ENCODE assay signal across 14 cellular contexts in the genomic region with DNA sequence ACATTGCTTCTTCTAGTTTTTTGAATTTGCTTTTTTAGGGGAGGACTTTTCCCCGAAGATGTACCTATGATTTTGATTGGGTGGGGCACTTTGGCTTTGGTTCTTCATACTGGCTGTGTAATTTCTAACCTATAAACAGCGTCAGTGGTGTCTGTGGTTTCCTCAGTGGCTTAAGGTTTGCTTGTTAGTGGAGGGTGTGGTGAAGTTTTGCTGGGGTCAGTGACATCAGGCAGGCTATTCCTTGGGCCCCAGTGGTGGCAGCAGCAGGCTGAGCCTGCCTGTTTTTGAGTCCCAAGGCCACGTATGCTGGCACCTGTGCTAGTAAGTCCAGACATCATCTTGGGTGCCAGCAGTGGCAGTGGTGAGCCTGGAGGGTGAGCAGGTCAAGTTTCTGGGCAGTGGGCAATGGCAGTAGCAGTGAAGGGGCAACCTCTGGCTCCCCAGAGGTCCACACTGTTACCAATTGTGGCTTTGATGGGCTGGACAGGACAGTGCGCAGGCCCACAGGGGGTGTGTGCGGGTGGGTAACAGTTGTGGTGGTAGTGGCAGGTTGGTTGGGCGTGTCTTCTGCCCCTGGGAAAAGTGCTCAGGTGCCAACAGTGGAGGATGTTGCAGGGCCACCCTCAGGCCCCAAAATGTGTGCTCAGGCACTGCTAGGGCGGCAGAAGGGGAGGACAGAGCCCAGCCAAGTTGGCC. TPM values are rescaled to one million over a fixed set of nuclear protein-coding genes. Genes with fewer than 3 reads are reported as not detected.
DNase-seq lines count a peak whose midpoint lies in the region; ATAC-seq, FAIRE-seq and TF ChIP-seq lines count a peak whose summit lies in the region.
"Had no signal": no experiment of that assay in that cellular context is flagged by ENCODE, and none has a peak within 500 bp of the region (broad histone marks: within the 10 kb centered on the region; RNA-seq: fewer than 3 reads in every experiment).

No MANE protein-coding gene starts in this region.

- TF ChIP-seq CTCF in K562 (IDR thresholded peaks at IDR 0.05 in 2 of 3, conservative IDR thresholded peaks at IDR 0.05 in 1 of 3; ENCODE audit: insufficient read depth in 2 of 3, low read depth in 1 of 3, low read length in 3 of 3) (no peak), prostate gland (IDR thresholded peaks at IDR 0.05) (no peak)

- TF ChIP-seq POLR2A in K562 (conservative IDR thresholded peaks at IDR 0.05) (no peak), prostate gland (IDR thresholded peaks at IDR 0.05) (no peak)

- no peaks in the 10 kb centered on the region for H3K9me3 ChIP-seq in CD4-positive, alpha-beta memory T cell (ENCODE audit: control insufficient read depth in 1 of 2, low read length in 2 of 2)
- H3K9me3 ChIP-seq in K562 (replicated peaks; ENCODE audit: control insufficient read depth, insufficient read depth, low read depth, low read length) (no peaks in the 10 kb centered on the region), prostate gland (no peaks in the 10 kb centered on the region)
- H3K9me3 ChIP-seq: psoas muscle had no signal

- ATAC-seq in GM19351 (IDR thresholded peaks at IDR 0.05; ENCODE audit: unreplicated experiment): peak; percentile 70
- ATAC-seq in HG03565 (IDR thresholded peaks at IDR 0.05; ENCODE audit: unreplicated experiment): peak; percentile 69
- peak; percentile 40 for ATAC-seq in K562
- ATAC-seq in GM18867 (IDR thresholded peaks at IDR 0.05; ENCODE audit: unreplicated experiment): no peak
- no peak for ATAC-seq in HG03135 (IDR thresholded peaks at IDR 0.05; ENCODE audit: unreplicated experiment)
- ATAC-seq: activated CD4-positive, alpha-beta T cell treated with anti-CD3 and anti-CD28 coated beads for 36 hours; psoas muscle had no signal

- no peak overlapping the region for H3K27ac ChIP-seq in CD4-positive, alpha-beta memory T cell (ENCODE audit: low read depth, low read length)
- no peak overlapping the region for H3K27ac ChIP-seq in K562 (ENCODE audit: extremely low read depth, low read depth, low read length)
- H3K27ac ChIP-seq in prostate gland: no peak overlapping the region
- H3K27ac ChIP-seq: GM23248, psoas muscle had no signal

- H3K79me2 ChIP-seq in K562 (ENCODE audit: control insufficient read depth, insufficient read depth, low read length): 0 out of 3 replicates have a peak, but pooled peaks cover 2% of the 10 kb centered on the region

- H3K27ac Mint-ChIP-seq in CD4-positive, alpha-beta memory T cell: peak overlapping the region in 6 of 7 donors; percentile 53 to 83 (median 67)
- H3K27ac Mint-ChIP-seq: activated CD4-positive, alpha-beta T cell treated with anti-CD3 and anti-CD28 coated beads for 36 hours; memory B cell had no signal

- CTCF ChIA-PET in CD4-positive, alpha-beta memory T cell (lab: Charles Lee; ENCODE audit: partially characterized antibody): no interaction called here
- CTCF ChIA-PET in K562 (lab: Yijun Ruan, JAX; ENCODE audit: low intra/inter-chr PET ratio): no interaction called here

- peaks cover 33 to 49% (median 39%) of the 10 kb centered on the region in 4 donors for H3K4me1 Mint-ChIP-seq in CD4-positive, alpha-beta memory T cell

- POLR2A ChIA-PET in CD4-positive, alpha-beta memory T cell (lab: Charles Lee; ENCODE audit: partially characterized antibody): no interaction called here
- POLR2A ChIA-PET in K562 (lab: Yijun Ruan, JAX): no interaction called here

- no peaks in the 10 kb centered on the region for H3K27me3 ChIP-seq in CD4-positive, alpha-beta memory T cell (ENCODE audit: insufficient read depth, low read length)
- H3K27me3 ChIP-seq in K562 (ENCODE audit: control insufficient read depth in 2 of 2, insufficient read depth in 2 of 2, low read length in 2 of 2) (no peaks in the 10 kb centered on the region), prostate gland (replicated peaks; ENCODE audit: insufficient read depth) (no peaks in the 10 kb centered on the region)

- no peaks in the 10 kb centered on the region for H3K9me1 ChIP-seq in K562 (ENCODE audit: control insufficient read depth, insufficient read depth, low read length)

- no TSS peak for BruUV-seq in K562 (replicated peaks; lab: Mats Ljungman, UMichigan)

- peaks cover 64 to 81% of the 10 kb centered on the region in 2 donors for H3K36me3 Mint-ChIP-seq in CD4-positive, alpha-beta memory T cell

- H2AFZ ChIP-seq in K562 (ENCODE audit: low read depth, low read length): no peak overlapping the region
- H2AFZ ChIP-seq: GM23248 had no signal

- peak in 2 of 5 donors; percentile 5 to 13 for DNase-seq in CD4-positive, alpha-beta memory T cell
- DNase-seq in K562 (ENCODE audit: extremely low read depth in 1 of 4, low spot score in 3 of 4) (no peak), NCI-H345 treated with DMSO at 0.1 percent for 48 hours (lab: John Stamatoyannopoulos, UW; ENCODE audit: unreplicated experiment) (no peak), prostate gland (ENCODE audit: low spot score) (no peak)
- DNase-seq: activated CD4-positive, alpha-beta T cell treated with anti-CD3 and anti-CD28 coated beads for 36 hours; GM23248; psoas muscle; stimulated activated CD4-positive, alpha-beta T cell treated with anti-CD3 and anti-CD28 coated beads, Interleukin-2, amount 100 ng/mL, for 24 hours had no signal

- peak overlapping the region in 1 of 2 experiments; percentile 29; a peak in 1 of 4 replicates for H3K9ac ChIP-seq in K562 (ENCODE audit: insufficient read depth in 1 of 2, low read depth in 2 of 2, low read length in 2 of 2)
- H3K9ac ChIP-seq: GM23248 had no signal

- no peak for TF ChIP-seq RAD21 in K562 (CRISPR knock-in tag; conservative IDR thresholded peaks at IDR 0.05 in 1 of 2, IDR thresholded peaks at IDR 0.05 in 1 of 2)

- no peaks in the 10 kb centered on the region for H4K20me1 ChIP-seq in K562 (replicated peaks; ENCODE audit: control insufficient read depth, insufficient read depth, low read length)

- peak overlapping the region in 4 of 8 donors; percentile 55 to 73 (median 62) for H3K4me3 Mint-ChIP-seq in CD4-positive, alpha-beta memory T cell
- H3K4me3 Mint-ChIP-seq: activated CD4-positive, alpha-beta T cell treated with anti-CD3 and anti-CD28 coated beads for 36 hours; memory B cell had no signal

- H3K27me3 Mint-ChIP-seq in CD4-positive, alpha-beta memory T cell: no peaks in the 10 kb centered on the region
- H3K27me3 Mint-ChIP-seq: activated CD4-positive, alpha-beta T cell treated with anti-CD3 and anti-CD28 coated beads for 36 hours; memory B cell had no signal

- FAIRE-seq in K562 (lab: Jason Lieb, UNC): no peak
- FAIRE-seq: colon had no signal

- H3K36me3 ChIP-seq in CD4-positive, alpha-beta memory T cell (ENCODE audit: insufficient read depth, low read length): peaks cover 3% of the 10 kb centered on the region
- H3K36me3 ChIP-seq in K562 (ENCODE audit: control insufficient read depth, insufficient read depth, low read length): peaks cover 21% of the 10 kb centered on the region; the same call in 2 of the 3 replicates
- no peaks in the 10 kb centered on the region for H3K36me3 ChIP-seq in prostate gland

- H3K9me3 Mint-ChIP-seq in CD4-positive, alpha-beta memory T cell: peaks cover 0 to 4% (median 0%) of the 10 kb centered on the region in 8 donors
- H3K9me3 Mint-ChIP-seq: memory B cell had no signal

- 85% methylated on average over 7 of the region's 7 CpGs for WGBS in K562 (ENCODE audit: insufficient coverage, low coverage, missing lambda C conversion rate)
- WGBS in prostate gland: 92% methylated on average over 5 of the region's 7 CpGs

- peaks cover 30% of the 10 kb centered on the region for H3K4me1 ChIP-seq in CD4-positive, alpha-beta memory T cell (ENCODE audit: insufficient read depth, low read length)
- H3K4me1 ChIP-seq in K562 (replicated peaks in 1 of 2; ENCODE audit: control insufficient read depth in 2 of 2, insufficient read depth in 2 of 2, low read length in 2 of 2) (peaks cover 0 to 3% of the 10 kb centered on the region in 2 experiments; a peak in 1 of 5 replicates), prostate gland (replicated peaks) (no peaks in the 10 kb centered on the region)
- H3K4me1 ChIP-seq: psoas muscle had no signal

- in situ Hi-C loops in K562 (cut with MboI): no loop called here

- no peak overlapping the region for H3K4me3 ChIP-seq in CD4-positive, alpha-beta memory T cell (ENCODE audit: low read length in 2 of 2)
- no peak overlapping the region for H3K4me3 ChIP-seq in K562
- no peak overlapping the region for H3K4me3 ChIP-seq in prostate gland
- H3K4me3 ChIP-seq: GM23248, psoas muscle had no signal

- intact Hi-C loops in CD4-positive, alpha-beta memory T cell (cut with micrococcal nuclease): no loop called here
- intact Hi-C loops in K562 (cut with micrococcal nuclease): no loop called here
- intact Hi-C loops in prostate gland (cut with DNase I): no loop called here

- no peak overlapping the region for H3K4me2 ChIP-seq in K562 (ENCODE audit: insufficient read depth, low read length)

- no peak for TF ChIP-seq EP300 in K562 (IDR thresholded peaks at IDR 0.05; ENCODE audit: low read length)

RNA-seq across cellular contexts. Expression of a gene that starts 54.9 kb away (rescaled TPM):
- 10 to 100 TPM; 15.1 TPM for total RNA-seq in CD4-positive, alpha-beta memory T cell
- polyA plus RNA-seq in CD4-positive, alpha-beta memory T cell: 1 to 10 TPM in 1 of 2 donors, under 1 TPM in 1; 0.21 to 4.9 TPM
- total RNA-seq in K562 (2011; cell fraction: chromatin; rRNA removed; ENCODE audit: low replicate concordance): 0.12 TPM in 1 of 2 replicates, not detected in the other
- total RNA-seq in K562 (2011; cell fraction: nucleolus; rRNA removed): not detected in 2 replicates
- not detected in 2 replicates for total RNA-seq in K562 (2011; cell fraction: nucleoplasm; rRNA removed)
- total RNA-seq in K562 (2014; rRNA removed): not detected in 2 replicates
- total RNA-seq in K562 (2014; rRNA removed; fragmentation: Illumina TruSeq; extraction: Trizol): not detected in 2 replicates
- total RNA-seq in K562 (2015; rRNA removed; fragmentation: Illumina TruSeq; extraction: Trizol): not detected in 2 replicates
- 0.07 TPM in 1 of 2 replicates, not detected in the other for total RNA-seq in K562 (2021)
- not detected in 2 replicates for polyA plus RNA-seq in K562 (2011; rRNA removed)
- not detected in 2 replicates for polyA plus RNA-seq in K562 (2011; cell fraction: cytosol; rRNA removed)
- polyA plus RNA-seq in K562 (2011; cell fraction: nucleus; rRNA removed): not detected in 2 replicates
- 0.03 and 0.05 TPM in 2 replicates for polyA plus RNA-seq in K562 (2012)
- not detected in 2 replicates for polyA plus RNA-seq in K562 (2014; fragmentation: Illumina TruSeq; extraction: Trizol)
- under 1 TPM in 1 of 2 experiments, not detected in 1; 0.03 TPM for polyA plus RNA-seq in K562 (2014; fragmentation: Nextera tagmentation; extraction: Ambion mirVana)
- not detected in 2 replicates for polyA plus RNA-seq in K562 (2014; rRNA removed)
- not detected in 2 replicates for polyA minus RNA-seq in K562 (2011; rRNA and poly(A)+ RNA removed)
- not detected in 2 replicates for polyA minus RNA-seq in K562 (2011; cell fraction: cytosol; rRNA and poly(A)+ RNA removed)
- polyA minus RNA-seq in K562 (2011; cell fraction: nucleus; rRNA and poly(A)+ RNA removed): not detected in 2 replicates
- 1 to 10 TPM; 3.5 to 5.2 TPM for total RNA-seq in prostate gland
- total RNA-seq: activated CD4-positive, alpha-beta T cell treated with anti-CD3 and anti-CD28 coated beads for 36 hours had no signal

Comparison
In these comparisons a context has a peak if more than half of its experiments do, and no peak if none do; other contexts are left out.
1. ATAC-seq: peak in GM19351 (single experiment), HG03565 (single experiment) and K562 (single experiment); none in GM18867 (single experiment) and HG03135 (single experiment).